In genomic region chr22:43883719-43884415, GRCh38 we compare ENCODE assay signal across 24 cellular contexts. TPM values are rescaled to one million over a fixed set of nuclear protein-coding genes. Genes with fewer than 3 reads are reported as not detected.
"Had no signal": no experiment of that assay in that cellular context is flagged by ENCODE, and none has a peak within 500 bp of the region (broad histone marks: within the 10 kb centered on the region; RNA-seq: fewer than 3 reads in every experiment).

No MANE protein-coding gene starts in this region.

- H3K36me3 Mint-ChIP-seq: activated naive CD8-positive, alpha-beta T cell treated with anti-CD3 and anti-CD28 coated beads, Interleukin-2, amount 10 ng/mL, durations not matched to agents 7 days and 5 days; naive thymus-derived CD8-positive, alpha-beta T cell; neural progenitor cell; stimulated activated memory B cell treated with anti-CD40 and anti-IgM and Interleukin-4, amounts not matched to agents 10 μg/mL and 1 μg/mL and 100 μg/mL, for 72 hours; T-cell had no signal

- H3K4me1 ChIP-seq: heart right ventricle, lower lobe of right lung, neural progenitor cell, psoas muscle, right atrium auricular region, stomach, suprapubic skin, tibial nerve, uterus had no signal

- H3K27me3 ChIP-seq: neural progenitor cell, right atrium auricular region, uterus had no signal

- H3K4me1 Mint-ChIP-seq: T-cell had no signal

- H3K9ac ChIP-seq: neural progenitor cell had no signal

- H3K9me3 Mint-ChIP-seq: activated naive CD8-positive, alpha-beta T cell treated with anti-CD3 and anti-CD28 coated beads, Interleukin-2, amount 10 ng/mL, durations not matched to agents 7 days and 5 days; naive thymus-derived CD8-positive, alpha-beta T cell; neural progenitor cell; T-cell; T-helper 2 cell treated with Interferon-gamma antibody and Interleukin-4, amounts not matched to agents 5 μg/mL and 100 μg/mL, for 36 hours had no signal

- H3K9me3 ChIP-seq: heart right ventricle, lower lobe of right lung, psoas muscle, right atrium auricular region, stomach, suprapubic skin, tibial nerve, uterus had no signal

- DNase-seq: activated CD4-positive, alpha-beta T cell treated with anti-CD3 and anti-CD28 coated beads for 1 hour; activated naive CD8-positive, alpha-beta T cell treated with anti-CD3 and anti-CD28 coated beads, Interleukin-2, amount 10 ng/mL, durations not matched to agents 7 days and 5 days; activated T-cell treated with anti-CD3 and anti-CD28 coated beads, Interleukin-2, amount 50 U/mL, for 1 hour; cerebellar nuclear complex; cortex of kidney; heart right ventricle; lower lobe of right lung; uterus had no signal

- H3K4me2 ChIP-seq: neural progenitor cell had no signal

- H3K4me3 ChIP-seq: heart right ventricle, lower lobe of right lung, neural progenitor cell, psoas muscle, right atrium auricular region, skin epidermis, stomach, suprapubic skin, tibial nerve, uterus had no signal

- H3K27ac Mint-ChIP-seq: activated naive CD8-positive, alpha-beta T cell treated with anti-CD3 and anti-CD28 coated beads, Interleukin-2, amount 10 ng/mL, durations not matched to agents 7 days and 5 days; neural progenitor cell; stimulated activated memory B cell treated with anti-CD40 and anti-IgM and Interleukin-4, amounts not matched to agents 10 μg/mL and 1 μg/mL and 100 μg/mL, for 72 hours; T-cell; T-helper 2 cell treated with Interferon-gamma antibody and Interleukin-4, amounts not matched to agents 5 μg/mL and 100 μg/mL, for 36 hours had no signal

- H3K27ac ChIP-seq: epithelial cell of prostate, heart right ventricle, lower lobe of right lung, neural progenitor cell, psoas muscle, right atrium auricular region, skin epidermis, stomach, suprapubic skin, tibial nerve, uterus had no signal

- H3K4me3 Mint-ChIP-seq: activated naive CD8-positive, alpha-beta T cell treated with anti-CD3 and anti-CD28 coated beads, Interleukin-2, amount 10 ng/mL, durations not matched to agents 7 days and 5 days; neural progenitor cell; T-cell; T-helper 2 cell treated with Interferon-gamma antibody and Interleukin-4, amounts not matched to agents 5 μg/mL and 100 μg/mL, for 36 hours had no signal

- H3K36me3 ChIP-seq: heart right ventricle, lower lobe of right lung, neural progenitor cell, right atrium auricular region, stomach, suprapubic skin, tibial nerve, uterus had no signal

RNA-seq across cellular contexts. Expression of gene PNPLA5, which starts 7.9 kb away (rescaled TPM):
- total RNA-seq: activated naive CD8-positive, alpha-beta T cell treated with anti-CD3 and anti-CD28 coated beads, Interleukin-2, amount 10 ng/mL, durations not matched to agents 7 days and 5 days; bronchial epithelial cell; fibroblast of villous mesenchyme; heart right ventricle; left colon; lower lobe of right lung; naive thymus-derived CD8-positive, alpha-beta T cell; osteocyte; psoas muscle; right atrium auricular region; stomach; T-cell; tibial nerve; uterus had no signal
- polyA plus RNA-seq: heart right ventricle; naive thymus-derived CD8-positive, alpha-beta T cell; stomach had no signal

RNA-seq across cellular contexts. Expression of gene SULT4A1, which starts 21.6 kb away (rescaled TPM):
- total RNA-seq: activated naive CD8-positive, alpha-beta T cell treated with anti-CD3 and anti-CD28 coated beads, Interleukin-2, amount 10 ng/mL, durations not matched to agents 7 days and 5 days; fibroblast of villous mesenchyme; lower lobe of right lung; naive thymus-derived CD8-positive, alpha-beta T cell; osteocyte; psoas muscle; T-cell had no signal
- polyA plus RNA-seq: naive thymus-derived CD8-positive, alpha-beta T cell had no signal

RNA-seq across cellular contexts. Expression of gene PNPLA3, which starts 39.7 kb away (rescaled TPM):
- polyA plus RNA-seq: naive thymus-derived CD8-positive, alpha-beta T cell had no signal
